Comparison of ENCODE assay signal across 1 cellular context in genomic region chr11:128580612-128581011, GRCh38.
TF ChIP-seq lines count a peak whose summit lies in the region.

No MANE protein-coding gene starts in this region.

TF ChIP-seq in SK-N-SH, 30 proteins besides CTCF, POLR2A, EP300 and RAD21 (continued from another document):
- TF ChIP-seq USF1 (IDR thresholded peaks at IDR 0.05; ENCODE audit: borderline replicate concordance, low read depth): no peak
- no peak for TF ChIP-seq TAF1 (IDR thresholded peaks at IDR 0.05; ENCODE audit: borderline replicate concordance, low read depth, low read length)
- TF ChIP-seq RFX5 (IDR thresholded peaks at IDR 0.05; ENCODE audit: low read length): no peak
- no peak for TF ChIP-seq CHD2 (IDR thresholded peaks at IDR 0.05; ENCODE audit: low read length, partially characterized antibody)
- no peak for TF ChIP-seq MAX (IDR thresholded peaks at IDR 0.05; ENCODE audit: low read depth)
- no peak for TF ChIP-seq REST (IDR thresholded peaks at IDR 0.05; ENCODE audit: low read depth, low read length)
- TF ChIP-seq NRF1 (IDR thresholded peaks at IDR 0.05; ENCODE audit: low read depth, low read length): no peak
- TF ChIP-seq NFIC (IDR thresholded peaks at IDR 0.05; ENCODE audit: borderline replicate concordance): no peak
- no peak for TF ChIP-seq JUND (IDR thresholded peaks at IDR 0.05)
